In genomic region chr4:103405415-103405814, GRCh38 we compare ENCODE assay signal across 19 cellular contexts.
DNase-seq lines count a peak whose midpoint lies in the region; ATAC-seq and TF ChIP-seq lines count a peak whose summit lies in the region.
"Had no signal": no experiment of that assay in that cellular context is flagged by ENCODE, and none has a peak within 500 bp of the region (broad histone marks: within the 10 kb centered on the region; RNA-seq: fewer than 3 reads in every experiment).

No MANE protein-coding gene starts in this region.

- no peak for DNase-seq in mucosa of descending colon
- no peak for DNase-seq in cerebellar cortex (ENCODE audit: low spot score)
- no peak for DNase-seq in sciatic nerve (ENCODE audit: low spot score)
- DNase-seq: activated CD4-positive, CD25-positive, alpha-beta regulatory T cell treated with anti-CD3 and anti-CD28 coated beads, Interleukin-2, amount 50 U/mL, for 72 hours; activated gamma-delta T cell; anterior cingulate cortex; CD4-positive, alpha-beta memory T cell; DMS79 treated with DMSO at 0.1 percent for 48 hours; HCEC 1CT; hypothalamus; MV-4-11; NCI-H2029 treated with DMSO at 0.1 percent for 48 hours; NCI-H510A treated with DMSO at 0.1 percent for 48 hours; T-helper 9 cell had no signal

- H3K4me3 ChIP-seq in mucosa of descending colon = no peak overlapping the region

- intact Hi-C loops in mucosa of descending colon (cut with DNase I, micrococcal nuclease) (no loop called here), sciatic nerve (cut with DNase I) (no loop called here)

- TF ChIP-seq CTCF in mucosa of descending colon (IDR thresholded peaks at IDR 0.05) = no peak

- no peaks in the 10 kb centered on the region for H3K9me3 ChIP-seq in mucosa of descending colon

- no peaks in the 10 kb centered on the region for H3K4me1 ChIP-seq in mucosa of descending colon (ENCODE audit: low read depth)

- ATAC-seq in GM18511 (IDR thresholded peaks at IDR 0.05; ENCODE audit: unreplicated experiment) (peak; percentile 73), GM21423 (IDR thresholded peaks at IDR 0.05; ENCODE audit: unreplicated experiment) (peak; percentile 64), HG02852 (IDR thresholded peaks at IDR 0.05; ENCODE audit: unreplicated experiment) (peak; percentile 50), HG03439 (IDR thresholded peaks at IDR 0.05; ENCODE audit: unreplicated experiment) (peak; percentile 62), mucosa of descending colon (no peak), sciatic nerve (no peak), HG03469 (IDR thresholded peaks at IDR 0.05; ENCODE audit: unreplicated experiment) (no peak)

- no peaks in the 10 kb centered on the region for H3K36me3 ChIP-seq in mucosa of descending colon (ENCODE audit: low read depth)

Comparison
In these comparisons a context has a peak if more than half of its experiments do, and no peak if none do; other contexts are left out.
1. ATAC-seq: peak in GM18511 (single experiment), GM21423 (single experiment), HG02852 (single experiment) and HG03439 (single experiment); none in mucosa of descending colon (single experiment), sciatic nerve (single experiment) and HG03469 (single experiment).